ENCODE assay signal across 8 cellular contexts in genomic region chr19:38734426-38735256, GRCh38. TPM values are rescaled to one million over a fixed set of nuclear protein-coding genes. Genes with fewer than 3 reads are reported as not detected.
A peak's percentile ranks its signal among the peaks of the same experiment; 100 is the strongest.
DNase-seq lines count a peak whose midpoint lies in the region; ATAC-seq and TF ChIP-seq lines count a peak whose summit lies in the region.

No MANE protein-coding gene starts in this region.

- peaks cover 54% of the 10 kb centered on the region for H3K4me1 Mint-ChIP-seq in dendritic cell treated with granulocyte-macrophage colony-stimulating factor and Interleukin-4, amounts not matched to agents 40 ng/mL and 50 ng/mL, for 4 days (ENCODE audit: low read depth)
- peaks cover 13 to 53% (median 29%) of the 10 kb centered on the region in 7 donors for H3K4me1 Mint-ChIP-seq in naive thymus-derived CD4-positive, alpha-beta T cell

- H3K27me3 Mint-ChIP-seq in dendritic cell treated with granulocyte-macrophage colony-stimulating factor and Interleukin-4, amounts not matched to agents 40 ng/mL and 50 ng/mL, for 4 days = peaks cover 23% of the 10 kb centered on the region
- peaks cover 0 to 10% (median 0%) of the 10 kb centered on the region in 5 donors for H3K27me3 Mint-ChIP-seq in naive thymus-derived CD4-positive, alpha-beta T cell

- H3K36me3 ChIP-seq in naive thymus-derived CD4-positive, alpha-beta T cell (ENCODE audit: control insufficient read depth in 2 of 3, insufficient read depth in 3 of 3, low read length in 3 of 3) = no peaks in the 10 kb centered on the region

- H3K27ac Mint-ChIP-seq in dendritic cell treated with granulocyte-macrophage colony-stimulating factor and Interleukin-4, amounts not matched to agents 40 ng/mL and 50 ng/mL, for 4 days = peak overlapping the region; percentile 52
- peak overlapping the region; percentile 28 to 92 (median 72) for H3K27ac Mint-ChIP-seq in naive thymus-derived CD4-positive, alpha-beta T cell

- H3K27me3 ChIP-seq in naive thymus-derived CD4-positive, alpha-beta T cell (ENCODE audit: control insufficient read depth in 2 of 2, insufficient read depth in 2 of 2, low read length in 2 of 2) = no peaks in the 10 kb centered on the region

- peak; percentile 38 for ATAC-seq in naive thymus-derived CD4-positive, alpha-beta T cell
- ATAC-seq in HG03565 (IDR thresholded peaks at IDR 0.05; ENCODE audit: unreplicated experiment) (no peak), HG03354 (IDR thresholded peaks at IDR 0.05; ENCODE audit: poor library complexity, severe bottlenecking, unreplicated experiment) (no peak), HG02840 (IDR thresholded peaks at IDR 0.05; ENCODE audit: low FRiP score, unreplicated experiment) (no peak)

- peak overlapping the region; percentile 47 for H3K27ac ChIP-seq in naive thymus-derived CD4-positive, alpha-beta T cell (ENCODE audit: low read depth, low read length)

- CTCF ChIA-PET in naive thymus-derived CD4-positive, alpha-beta T cell (lab: Charles Lee) = interaction anchor here (1.1 to 2.3 kb wide), 2 partner anchors 35 to 196 kb away, joined by 4 to 6 read pairs; partner anchors contain the start of genes MRPS12 and SARS2

- peak overlapping the region; percentile 41 for H3K4me3 ChIP-seq in naive thymus-derived CD4-positive, alpha-beta T cell (ENCODE audit: low read length)

- POLR2A ChIA-PET in naive thymus-derived CD4-positive, alpha-beta T cell (lab: Charles Lee) = interaction anchor here (0.6 to 3.8 kb wide), 6 partner anchors 65 to 197 kb away, joined by 3 to 17 read pairs (median 4); partner anchors contain the start of genes HNRNPL, MRPS12 and SARS2

- peak; percentile 22 for DNase-seq in AG08395 (ENCODE audit: low spot score)
- DNase-seq in GM20000 (ENCODE audit: low spot score) = peak; percentile 75
- peak; percentile 92 for DNase-seq in SW480 (ENCODE audit: low spot score)
- peak in 6 of 9 donors; percentile 26 to 45 (median 34) for DNase-seq in naive thymus-derived CD4-positive, alpha-beta T cell

- H3K4me1 ChIP-seq in naive thymus-derived CD4-positive, alpha-beta T cell (ENCODE audit: control insufficient read depth in 2 of 2, insufficient read depth in 2 of 2, low read length in 2 of 2) = peaks cover 15 to 21% of the 10 kb centered on the region in 2 donors

- no peaks in the 10 kb centered on the region for H3K9me3 ChIP-seq in naive thymus-derived CD4-positive, alpha-beta T cell (ENCODE audit: control insufficient read depth in 2 of 3, low read length in 3 of 3)

- H3K9me3 Mint-ChIP-seq in dendritic cell treated with granulocyte-macrophage colony-stimulating factor and Interleukin-4, amounts not matched to agents 40 ng/mL and 50 ng/mL, for 4 days = no peaks in the 10 kb centered on the region
- peaks cover 0 to 2% (median 0%) of the 10 kb centered on the region in 11 donors for H3K9me3 Mint-ChIP-seq in naive thymus-derived CD4-positive, alpha-beta T cell

- TF ChIP-seq CTCF in GM20000 (IDR thresholded peaks at IDR 0.05; ENCODE audit: extremely low read depth, missing control alignments) = no peak

- intact Hi-C loops in dendritic cell treated with granulocyte-macrophage colony-stimulating factor and Interleukin-4, amounts not matched to agents 40 ng/mL and 50 ng/mL, for 4 days (cut with micrococcal nuclease) = loop anchor here (10.0 kb wide), 1 partner anchor 110 kb away; the partner anchor contains the start of gene HNRNPL
- intact Hi-C loops in naive thymus-derived CD4-positive, alpha-beta T cell (cut with micrococcal nuclease) = loop anchor here (2.0 to 5.0 kb wide), 8 partner anchors 78 to 332 kb away; partner anchors contain the start of genes ECH1 (in 2 of the 2), ACTN4 (in 1 of the 2) and FAM98C (in 1 of the 2)

- H3K36me3 Mint-ChIP-seq in dendritic cell treated with granulocyte-macrophage colony-stimulating factor and Interleukin-4, amounts not matched to agents 40 ng/mL and 50 ng/mL, for 4 days (ENCODE audit: low read depth) = peaks cover 28% of the 10 kb centered on the region
- peaks cover 0 to 11% (median 0%) of the 10 kb centered on the region in 5 donors for H3K36me3 Mint-ChIP-seq in naive thymus-derived CD4-positive, alpha-beta T cell

- H3K4me3 Mint-ChIP-seq in dendritic cell treated with granulocyte-macrophage colony-stimulating factor and Interleukin-4, amounts not matched to agents 40 ng/mL and 50 ng/mL, for 4 days = peak overlapping the region; percentile 58
- peak overlapping the region; percentile 64 to 85 (median 74) for H3K4me3 Mint-ChIP-seq in naive thymus-derived CD4-positive, alpha-beta T cell

RNA-seq across cellular contexts. Expression of gene CAPN12, which starts 9.6 kb away (rescaled TPM):
- total RNA-seq in naive thymus-derived CD4-positive, alpha-beta T cell = 1 to 10 TPM; 2.5 to 5.1 (median 2.7) TPM
- polyA plus RNA-seq in naive thymus-derived CD4-positive, alpha-beta T cell = under 1 TPM in 1 of 2 donors, not detected in 1; 0.84 TPM

RNA-seq across cellular contexts. Expression of gene LGALS7, which starts 38.7 kb away (rescaled TPM):
- not detected for total RNA-seq in naive thymus-derived CD4-positive, alpha-beta T cell
- not detected for polyA plus RNA-seq in naive thymus-derived CD4-positive, alpha-beta T cell

RNA-seq across cellular contexts. Expression of gene LGALS7B, which starts 54.4 kb away (rescaled TPM):
- not detected for total RNA-seq in naive thymus-derived CD4-positive, alpha-beta T cell
- not detected for polyA plus RNA-seq in naive thymus-derived CD4-positive, alpha-beta T cell

Comparison
In these comparisons a context has a peak if more than half of its experiments do, and no peak if none do; other contexts are left out.
1. DNase-seq: peak in every context shown above with its lines; median percentile 92 in SW480; 75 in GM20000; 34 in naive thymus-derived CD4-positive, alpha-beta T cell; 22 in AG08395.